Comparison of ENCODE assay signal across 1 cellular context in the genomic region with DNA sequence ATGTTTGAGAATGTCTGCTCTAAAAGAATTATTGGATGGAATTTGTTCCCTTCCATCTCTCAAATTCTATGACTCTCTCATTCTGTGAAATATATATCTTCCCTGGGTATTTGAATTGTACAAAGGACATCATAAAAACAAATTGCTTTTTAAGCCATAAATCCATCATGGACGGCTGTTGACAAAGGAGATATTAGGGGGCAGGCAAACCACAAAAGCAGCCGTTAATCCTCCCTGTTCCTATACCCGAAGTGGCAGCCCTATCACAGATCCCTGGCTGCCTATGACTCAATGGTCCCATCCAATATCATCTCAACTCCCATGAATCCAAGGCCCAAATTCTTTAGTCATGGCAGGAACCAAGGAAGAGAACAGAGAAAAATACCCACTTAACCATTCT.
TF ChIP-seq lines count a peak whose summit lies in the region.

No MANE protein-coding gene starts in this region.

TF ChIP-seq in K562, 482 proteins besides CTCF, POLR2A, EP300 and RAD21:
- TF ChIP-seq MEIS2 (IDR thresholded peaks at IDR 0.05; ENCODE audit: partially characterized antibody) = peak; percentile 94
- TF ChIP-seq, protein P1, sequence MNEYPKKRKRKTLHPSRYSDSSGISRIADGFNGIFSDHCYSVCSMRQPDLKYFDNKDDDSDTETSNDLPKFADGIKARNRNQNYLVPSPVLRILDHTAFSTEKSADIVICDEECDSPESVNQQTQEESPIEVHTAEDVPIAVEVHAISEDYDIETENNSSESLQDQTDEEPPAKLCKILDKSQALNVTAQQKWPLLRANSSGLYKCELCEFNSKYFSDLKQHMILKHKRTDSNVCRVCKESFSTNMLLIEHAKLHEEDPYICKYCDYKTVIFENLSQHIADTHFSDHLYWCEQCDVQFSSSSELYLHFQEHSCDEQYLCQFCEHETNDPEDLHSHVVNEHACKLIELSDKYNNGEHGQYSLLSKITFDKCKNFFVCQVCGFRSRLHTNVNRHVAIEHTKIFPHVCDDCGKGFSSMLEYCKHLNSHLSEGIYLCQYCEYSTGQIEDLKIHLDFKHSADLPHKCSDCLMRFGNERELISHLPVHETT (CRISPR knock-in tag; conservative IDR thresholded peaks at IDR 0.05 in 1 of 2, IDR thresholded peaks at IDR 0.05 in 1 of 2) = 0 out of 4 replicates have a peak, but pooled peaks of 1 of the 2 experiments have one; percentile 31
- TF ChIP-seq ILF3 (IDR thresholded peaks at IDR 0.05; ENCODE audit: borderline replicate concordance) = no peak
- TF ChIP-seq TEAD4 (IDR thresholded peaks at IDR 0.05; ENCODE audit: low read length) = peak; percentile 12; the same call in 1 of the 2 replicates
- no peak for TF ChIP-seq TEAD4 (CRISPR knock-in tag; IDR thresholded peaks at IDR 0.05; ENCODE audit: borderline replicate concordance)
- TF ChIP-seq, protein P2, sequence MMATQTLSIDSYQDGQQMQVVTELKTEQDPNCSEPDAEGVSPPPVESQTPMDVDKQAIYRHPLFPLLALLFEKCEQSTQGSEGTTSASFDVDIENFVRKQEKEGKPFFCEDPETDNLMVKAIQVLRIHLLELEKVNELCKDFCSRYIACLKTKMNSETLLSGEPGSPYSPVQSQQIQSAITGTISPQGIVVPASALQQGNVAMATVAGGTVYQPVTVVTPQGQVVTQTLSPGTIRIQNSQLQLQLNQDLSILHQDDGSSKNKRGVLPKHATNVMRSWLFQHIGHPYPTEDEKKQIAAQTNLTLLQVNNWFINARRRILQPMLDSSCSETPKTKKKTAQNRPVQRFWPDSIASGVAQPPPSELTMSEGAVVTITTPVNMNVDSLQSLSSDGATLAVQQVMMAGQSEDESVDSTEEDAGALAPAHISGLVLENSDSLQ (IDR thresholded peaks at IDR 0.05) = peak; percentile 59; the same call in 1 of the 2 replicates
- TF ChIP-seq KDM4B (IDR thresholded peaks at IDR 0.05; ENCODE audit: borderline replicate concordance in 2 of 2, low read depth in 1 of 2) = no peak
- no peak for TF ChIP-seq LCOR (CRISPR knock-in tag; IDR thresholded peaks at IDR 0.05)
- TF ChIP-seq, protein P3, sequence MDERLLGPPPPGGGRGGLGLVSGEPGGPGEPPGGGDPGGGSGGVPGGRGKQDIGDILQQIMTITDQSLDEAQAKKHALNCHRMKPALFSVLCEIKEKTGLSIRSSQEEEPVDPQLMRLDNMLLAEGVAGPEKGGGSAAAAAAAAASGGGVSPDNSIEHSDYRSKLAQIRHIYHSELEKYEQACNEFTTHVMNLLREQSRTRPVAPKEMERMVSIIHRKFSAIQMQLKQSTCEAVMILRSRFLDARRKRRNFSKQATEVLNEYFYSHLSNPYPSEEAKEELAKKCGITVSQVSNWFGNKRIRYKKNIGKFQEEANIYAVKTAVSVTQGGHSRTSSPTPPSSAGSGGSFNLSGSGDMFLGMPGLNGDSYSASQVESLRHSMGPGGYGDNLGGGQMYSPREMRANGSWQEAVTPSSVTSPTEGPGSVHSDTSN (CRISPR knock-in tag; IDR thresholded peaks at IDR 0.05; ENCODE audit: low read depth) = no peak
- TF ChIP-seq, protein P3 (tag; conservative IDR thresholded peaks at IDR 0.05; ENCODE audit: low read depth) = peak; percentile 78
- TF ChIP-seq ETV6 (IDR thresholded peaks at IDR 0.05; ENCODE audit: borderline replicate concordance in 1 of 2, low read depth in 2 of 2, low read length in 1 of 2) = no peak
- TF ChIP-seq ETV6 (CRISPR knock-in tag; IDR thresholded peaks at IDR 0.05; ENCODE audit: borderline replicate concordance) = no peak
- TF ChIP-seq FOXA3 (CRISPR knock-in tag; conservative IDR thresholded peaks at IDR 0.05 in 1 of 2, IDR thresholded peaks at IDR 0.05 in 1 of 2) = peak; percentile 53 to 57; a peak in 2 of 4 replicates
- TF ChIP-seq, protein P4, sequence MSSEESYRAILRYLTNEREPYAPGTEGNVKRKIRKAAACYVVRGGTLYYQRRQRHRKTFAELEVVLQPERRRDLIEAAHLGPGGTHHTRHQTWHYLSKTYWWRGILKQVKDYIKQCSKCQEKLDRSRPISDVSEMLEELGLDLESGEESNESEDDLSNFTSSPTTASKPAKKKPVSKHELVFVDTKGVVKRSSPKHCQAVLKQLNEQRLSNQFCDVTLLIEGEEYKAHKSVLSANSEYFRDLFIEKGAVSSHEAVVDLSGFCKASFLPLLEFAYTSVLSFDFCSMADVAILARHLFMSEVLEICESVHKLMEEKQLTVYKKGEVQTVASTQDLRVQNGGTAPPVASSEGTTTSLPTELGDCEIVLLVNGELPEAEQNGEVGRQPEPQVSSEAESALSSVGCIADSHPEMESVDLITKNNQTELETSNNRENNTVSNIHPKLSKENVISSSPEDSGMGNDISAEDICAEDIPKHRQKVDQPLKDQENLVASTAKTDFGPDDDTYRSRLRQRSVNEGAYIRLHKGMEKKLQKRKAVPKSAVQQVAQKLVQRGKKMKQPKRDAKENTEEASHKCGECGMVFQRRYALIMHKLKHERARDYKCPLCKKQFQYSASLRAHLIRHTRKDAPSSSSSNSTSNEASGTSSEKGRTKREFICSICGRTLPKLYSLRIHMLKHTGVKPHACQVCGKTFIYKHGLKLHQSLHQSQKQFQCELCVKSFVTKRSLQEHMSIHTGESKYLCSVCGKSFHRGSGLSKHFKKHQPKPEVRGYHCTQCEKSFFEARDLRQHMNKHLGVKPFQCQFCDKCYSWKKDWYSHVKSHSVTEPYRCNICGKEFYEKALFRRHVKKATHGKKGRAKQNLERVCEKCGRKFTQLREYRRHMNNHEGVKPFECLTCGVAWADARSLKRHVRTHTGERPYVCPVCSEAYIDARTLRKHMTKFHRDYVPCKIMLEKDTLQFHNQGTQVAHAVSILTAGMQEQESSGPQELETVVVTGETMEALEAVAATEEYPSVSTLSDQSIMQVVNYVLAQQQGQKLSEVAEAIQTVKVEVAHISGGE (CRISPR knock-in tag; IDR thresholded peaks at IDR 0.05) = peak in 1 of 3 experiments; percentile 53; a peak in 1 of 6 replicates
- peak; percentile 43; the same call in 1 of the 2 replicates for TF ChIP-seq SOX6 (IDR thresholded peaks at IDR 0.05)
- no peak for TF ChIP-seq ZNF274 (IDR thresholded peaks at IDR 0.05; ENCODE audit: borderline replicate concordance, low read depth, low read length)
- TF ChIP-seq, protein P5, sequence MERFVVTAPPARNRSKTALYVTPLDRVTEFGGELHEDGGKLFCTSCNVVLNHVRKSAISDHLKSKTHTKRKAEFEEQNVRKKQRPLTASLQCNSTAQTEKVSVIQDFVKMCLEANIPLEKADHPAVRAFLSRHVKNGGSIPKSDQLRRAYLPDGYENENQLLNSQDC (CRISPR knock-in tag; IDR thresholded peaks at IDR 0.05) = no peak
- TF ChIP-seq JUND (IDR thresholded peaks at IDR 0.05; ENCODE audit: borderline replicate concordance, low read depth, low read length) = no peak
- peak; percentile 13; the same call in 1 of the 3 replicates for TF ChIP-seq JUND (tag; IDR thresholded peaks at IDR 0.05; ENCODE audit: borderline replicate concordance, low read depth, low read length)
- peak; percentile 37; the same call in 1 of the 2 replicates for TF ChIP-seq ARID1B (IDR thresholded peaks at IDR 0.05)
- TF ChIP-seq ESRRB (CRISPR knock-in tag; IDR thresholded peaks at IDR 0.05; ENCODE audit: borderline replicate concordance) = no peak
- TF ChIP-seq, protein P6, sequence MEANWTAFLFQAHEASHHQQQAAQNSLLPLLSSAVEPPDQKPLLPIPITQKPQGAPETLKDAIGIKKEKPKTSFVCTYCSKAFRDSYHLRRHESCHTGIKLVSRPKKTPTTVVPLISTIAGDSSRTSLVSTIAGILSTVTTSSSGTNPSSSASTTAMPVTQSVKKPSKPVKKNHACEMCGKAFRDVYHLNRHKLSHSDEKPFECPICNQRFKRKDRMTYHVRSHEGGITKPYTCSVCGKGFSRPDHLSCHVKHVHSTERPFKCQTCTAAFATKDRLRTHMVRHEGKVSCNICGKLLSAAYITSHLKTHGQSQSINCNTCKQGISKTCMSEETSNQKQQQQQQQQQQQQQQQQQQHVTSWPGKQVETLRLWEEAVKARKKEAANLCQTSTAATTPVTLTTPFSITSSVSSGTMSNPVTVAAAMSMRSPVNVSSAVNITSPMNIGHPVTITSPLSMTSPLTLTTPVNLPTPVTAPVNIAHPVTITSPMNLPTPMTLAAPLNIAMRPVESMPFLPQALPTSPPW (CRISPR knock-in tag; IDR thresholded peaks at IDR 0.05) = peak; percentile 17; the same call in 1 of the 2 replicates
- no peak for TF ChIP-seq PTBP1 (IDR thresholded peaks at IDR 0.05; ENCODE audit: low read depth, low read length)
- TF ChIP-seq, protein P7, sequence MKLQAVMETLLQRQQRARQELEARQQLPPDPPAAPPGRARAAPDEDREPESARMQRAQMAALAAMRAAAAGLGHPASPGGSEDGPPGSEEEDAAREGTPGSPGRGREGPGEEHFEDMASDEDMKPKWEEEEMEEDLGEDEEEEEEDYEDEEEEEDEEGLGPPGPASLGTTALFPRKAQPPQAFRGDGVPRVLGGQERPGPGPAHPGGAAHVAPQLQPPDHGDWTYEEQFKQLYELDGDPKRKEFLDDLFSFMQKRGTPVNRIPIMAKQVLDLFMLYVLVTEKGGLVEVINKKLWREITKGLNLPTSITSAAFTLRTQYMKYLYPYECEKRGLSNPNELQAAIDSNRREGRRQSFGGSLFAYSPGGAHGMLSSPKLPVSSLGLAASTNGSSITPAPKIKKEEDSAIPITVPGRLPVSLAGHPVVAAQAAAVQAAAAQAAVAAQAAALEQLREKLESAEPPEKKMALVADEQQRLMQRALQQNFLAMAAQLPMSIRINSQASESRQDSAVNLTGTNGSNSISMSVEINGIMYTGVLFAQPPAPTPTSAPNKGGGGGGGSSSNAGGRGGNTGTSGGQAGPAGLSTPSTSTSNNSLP (IDR thresholded peaks at IDR 0.05; ENCODE audit: borderline replicate concordance, low read depth, low read length) = no peak
- TF ChIP-seq CBFA2T3 (IDR thresholded peaks at IDR 0.05) = peak; percentile 51
- peak; percentile 54; the same call in 1 of the 2 replicates for TF ChIP-seq TCF3 (CRISPR knock-in tag; IDR thresholded peaks at IDR 0.05)
- TF ChIP-seq FOSL1 (tag; conservative IDR thresholded peaks at IDR 0.05) = peak; percentile 67
- no peak for TF ChIP-seq EHMT2 (IDR thresholded peaks at IDR 0.05)
